ENCODE assay signal across 15 cellular contexts in genomic region chr1:235041201-235041600, GRCh38.
DNase-seq lines count a peak whose midpoint lies in the region; ATAC-seq and TF ChIP-seq lines count a peak whose summit lies in the region.
"Had no signal": no experiment of that assay in that cellular context is flagged by ENCODE, and none has a peak within 500 bp of the region (broad histone marks: within the 10 kb centered on the region; RNA-seq: fewer than 3 reads in every experiment).

No MANE protein-coding gene starts in this region.

- H3K9me3 Mint-ChIP-seq in activated CD4-positive, alpha-beta memory T cell treated with anti-CD3 and anti-CD28 coated beads, Interleukin-2, amount 10 ng/mL, durations not matched to agents 7 days and 5 days: peaks cover 12% of the 10 kb centered on the region
- H3K9me3 Mint-ChIP-seq in activated CD4-positive, alpha-beta memory T cell treated with anti-CD3 and anti-CD28 coated beads for 36 hours: peaks cover 18% of the 10 kb centered on the region

- H3K9me2 ChIP-seq in Karpas-422 (replicated peaks; ENCODE audit: insufficient read depth, low read length): no peaks in the 10 kb centered on the region

- peak overlapping the region; percentile 18 for H3K27ac Mint-ChIP-seq in activated CD4-positive, alpha-beta memory T cell treated with anti-CD3 and anti-CD28 coated beads, Interleukin-2, amount 10 ng/mL, durations not matched to agents 7 days and 5 days
- no peak overlapping the region for H3K27ac Mint-ChIP-seq in activated CD4-positive, alpha-beta memory T cell treated with anti-CD3 and anti-CD28 coated beads for 36 hours
- H3K27ac Mint-ChIP-seq: progenitor cell of endocrine pancreas had no signal

- no peak overlapping the region for H3K4me2 ChIP-seq in Karpas-422 (ENCODE audit: low read depth, low read length, poor library complexity, severe bottlenecking)
- H3K4me2 ChIP-seq: A549 had no signal

- H3K27ac ChIP-seq in ascending aorta (peak overlapping the region; percentile 18 to 27), Karpas-422 (ENCODE audit: low read length) (no peak overlapping the region)
- H3K27ac ChIP-seq: A549 had no signal

- ATAC-seq in HG02852 (IDR thresholded peaks at IDR 0.05; ENCODE audit: unreplicated experiment): no peak
- ATAC-seq in GM21723 (IDR thresholded peaks at IDR 0.05; ENCODE audit: unreplicated experiment): no peak
- ATAC-seq: A549 had no signal

- POLR2A ChIA-PET in activated CD4-positive, alpha-beta memory T cell treated with anti-CD3 and anti-CD28 coated beads, Interleukin-2, amount 10 ng/mL, durations not matched to agents 7 days and 5 days (lab: Charles Lee): no interaction called here
- POLR2A ChIA-PET in activated CD4-positive, alpha-beta memory T cell treated with anti-CD3 and anti-CD28 coated beads for 36 hours (lab: Charles Lee): no interaction called here

- no peak overlapping the region for H3K4me3 ChIP-seq in ascending aorta
- no peak overlapping the region for H3K4me3 ChIP-seq in Karpas-422 (ENCODE audit: low read length)
- H3K4me3 ChIP-seq: A549 had no signal

- H3K79me2 ChIP-seq in Karpas-422 (ENCODE audit: low read length): no peaks in the 10 kb centered on the region

- H3K27me3 Mint-ChIP-seq in activated CD4-positive, alpha-beta memory T cell treated with anti-CD3 and anti-CD28 coated beads, Interleukin-2, amount 10 ng/mL, durations not matched to agents 7 days and 5 days: no peaks in the 10 kb centered on the region
- no peaks in the 10 kb centered on the region for H3K27me3 Mint-ChIP-seq in activated CD4-positive, alpha-beta memory T cell treated with anti-CD3 and anti-CD28 coated beads for 36 hours
- H3K27me3 Mint-ChIP-seq: progenitor cell of endocrine pancreas had no signal

- no peak for DNase-seq in activated CD4-positive, alpha-beta memory T cell treated with anti-CD3 and anti-CD28 coated beads, Interleukin-2, amount 10 ng/mL, durations not matched to agents 7 days and 5 days
- no peak for DNase-seq in activated CD4-positive, alpha-beta memory T cell treated with anti-CD3 and anti-CD28 coated beads for 36 hours
- DNase-seq in NOMO-1 treated with dmso at 0.1 percent for 144 hours (lab: John Stamatoyannopoulos, UW; ENCODE audit: unreplicated experiment) (peak; percentile 60), ascending aorta (ENCODE audit: low spot score in 2 of 2) (no peak), pons (ENCODE audit: low spot score) (peak; percentile 28), Karpas-422 (no peak)
- DNase-seq: activated CD8-positive, alpha-beta memory T cell treated with anti-CD3 and anti-CD28 coated beads, Interleukin-2, amount 50 U/mL, for 48 hours; DMS53; effector CD4-positive, alpha-beta T cell; GOT3; MM.1S had no signal

- H3K27me3 ChIP-seq in ascending aorta: no peaks in the 10 kb centered on the region
- H3K27me3 ChIP-seq in Karpas-422 (ENCODE audit: low read length): no peaks in the 10 kb centered on the region

- no peak overlapping the region for H3K9ac ChIP-seq in Karpas-422 (ENCODE audit: low read length)

- peaks cover 0 to 14% of the 10 kb centered on the region in 2 donors for H3K9me3 ChIP-seq in ascending aorta
- no peaks in the 10 kb centered on the region for H3K9me3 ChIP-seq in Karpas-422 (ENCODE audit: low read length)

- H3K36me3 ChIP-seq in ascending aorta: no peaks in the 10 kb centered on the region
- H3K36me3 ChIP-seq in Karpas-422 (ENCODE audit: insufficient read depth, low read length): no peaks in the 10 kb centered on the region

- no peak for TF ChIP-seq CTCF in ascending aorta (IDR thresholded peaks at IDR 0.05)

- CTCF ChIA-PET in activated CD4-positive, alpha-beta memory T cell treated with anti-CD3 and anti-CD28 coated beads, Interleukin-2, amount 10 ng/mL, durations not matched to agents 7 days and 5 days (lab: Charles Lee): interaction anchor here (1.3 kb wide), 1 partner anchor 42 kb away, joined by 5 read pairs; no protein-coding TSS in a partner anchor
- CTCF ChIA-PET in activated CD4-positive, alpha-beta memory T cell treated with anti-CD3 and anti-CD28 coated beads for 36 hours (lab: Charles Lee): no interaction called here

- H3K36me3 Mint-ChIP-seq in activated CD4-positive, alpha-beta memory T cell treated with anti-CD3 and anti-CD28 coated beads, Interleukin-2, amount 10 ng/mL, durations not matched to agents 7 days and 5 days (ENCODE audit: low read depth): peaks cover 14% of the 10 kb centered on the region
- peaks cover 11% of the 10 kb centered on the region for H3K36me3 Mint-ChIP-seq in activated CD4-positive, alpha-beta memory T cell treated with anti-CD3 and anti-CD28 coated beads for 36 hours

- peaks cover 27% of the 10 kb centered on the region for H3K4me1 Mint-ChIP-seq in activated CD4-positive, alpha-beta memory T cell treated with anti-CD3 and anti-CD28 coated beads, Interleukin-2, amount 10 ng/mL, durations not matched to agents 7 days and 5 days
- H3K4me1 Mint-ChIP-seq in activated CD4-positive, alpha-beta memory T cell treated with anti-CD3 and anti-CD28 coated beads for 36 hours (ENCODE audit: low read depth): peaks cover 33% of the 10 kb centered on the region

- no peaks in the 10 kb centered on the region for H4K20me1 ChIP-seq in Karpas-422 (ENCODE audit: insufficient read depth, low read depth, low read length)

- intact Hi-C loops in activated CD4-positive, alpha-beta memory T cell treated with anti-CD3 and anti-CD28 coated beads for 36 hours (cut with micrococcal nuclease): no loop called here
- intact Hi-C loops in ascending aorta (cut with DNase I): no loop called here

- no peak overlapping the region for H2AFZ ChIP-seq in Karpas-422 (ENCODE audit: low read length)

- H3K4me1 ChIP-seq in ascending aorta (no peaks in the 10 kb centered on the region), Karpas-422 (ENCODE audit: low read length) (no peaks in the 10 kb centered on the region)
- H3K4me1 ChIP-seq: A549 had no signal

- H3K4me3 Mint-ChIP-seq in activated CD4-positive, alpha-beta memory T cell treated with anti-CD3 and anti-CD28 coated beads, Interleukin-2, amount 10 ng/mL, durations not matched to agents 7 days and 5 days: no peak overlapping the region
- no peak overlapping the region for H3K4me3 Mint-ChIP-seq in activated CD4-positive, alpha-beta memory T cell treated with anti-CD3 and anti-CD28 coated beads for 36 hours

Comparison
In these comparisons a context has a peak if more than half of its experiments do, and no peak if none do; other contexts are left out.
1. DNase-seq: peak in NOMO-1 treated with dmso at 0.1 percent for 144 hours (single experiment) and pons (single experiment); none in activated CD4-positive, alpha-beta memory T cell treated with anti-CD3 and anti-CD28 coated beads, Interleukin-2, amount 10 ng/mL, durations not matched to agents 7 days and 5 days (single experiment), activated CD4-positive, alpha-beta memory T cell treated with anti-CD3 and anti-CD28 coated beads for 36 hours (single experiment), ascending aorta (0 of 2) and Karpas-422 (single experiment).